12 cellular contexts compared by ENCODE assay signal in the genomic region with DNA sequence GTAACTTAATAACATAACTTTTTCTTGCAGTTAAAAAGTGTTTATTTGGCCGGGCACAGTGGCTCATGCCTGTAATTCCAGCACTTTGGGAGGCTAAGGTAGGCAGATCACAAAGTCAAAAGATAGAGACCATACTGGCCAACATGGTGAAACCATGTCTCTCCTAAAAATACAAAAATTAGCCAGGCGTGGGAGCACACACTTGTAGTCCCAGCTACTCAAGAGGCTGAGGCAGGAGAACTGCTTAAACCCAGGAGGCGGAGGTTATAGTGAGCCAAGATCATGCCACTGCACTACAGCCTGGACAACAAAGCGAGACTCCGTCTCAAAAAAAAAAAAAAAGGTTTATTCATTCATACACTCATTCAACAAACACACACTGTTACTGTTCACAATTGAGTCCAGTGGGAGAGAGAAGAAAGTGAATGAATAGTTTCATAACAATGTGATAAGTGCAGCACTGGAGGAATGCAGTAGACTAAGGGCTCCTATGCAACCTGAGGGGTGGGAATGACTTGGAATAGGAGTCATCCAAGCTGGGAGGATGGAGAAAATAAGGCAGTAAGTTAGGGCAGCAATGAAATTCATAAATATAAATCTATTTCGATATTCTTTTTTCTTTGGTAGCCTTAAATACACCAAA. TPM values are rescaled to one million over a fixed set of nuclear protein-coding genes. Genes with fewer than 3 reads are reported as not detected.
DNase-seq lines count a peak whose midpoint lies in the region; ATAC-seq and TF ChIP-seq lines count a peak whose summit lies in the region.
"Had no signal": no experiment of that assay in that cellular context is flagged by ENCODE, and none has a peak within 500 bp of the region (broad histone marks: within the 10 kb centered on the region; RNA-seq: fewer than 3 reads in every experiment).

No MANE protein-coding gene starts in this region.

- CTCF ChIA-PET in Caco-2 (lab: Charles Lee): interaction anchor here (0.8 to 3.8 kb wide), 12 partner anchors 8 to 404 kb away, joined by 3 to 113 read pairs (median 8); partner anchors contain the start of gene DAD1

- H3K27ac ChIP-seq in osteoblast (ENCODE audit: low read depth, low read length): peak overlapping the region; percentile 25
- H3K27ac ChIP-seq: coronary artery, RWPE1, thoracic aorta had no signal

- BruUV-seq in Caco-2 (replicated peaks; lab: Mats Ljungman, UMichigan): no TSS peak

- H3K4me1 ChIP-seq in Caco-2 (peaks cover 66% of the 10 kb centered on the region), osteoblast (ENCODE audit: insufficient read depth, low read length) (peaks cover 14% of the 10 kb centered on the region)

- H3K27me3 Mint-ChIP-seq in Caco-2 (ENCODE audit: insufficient read depth, unreplicated experiment) (no peaks in the 10 kb centered on the region), IgD-negative memory B cell (no peaks in the 10 kb centered on the region), glutamatergic neuron (ENCODE audit: unreplicated experiment) (no peaks in the 10 kb centered on the region)
- H3K27me3 Mint-ChIP-seq in activated naive CD8-positive, alpha-beta T cell treated with anti-CD3 and anti-CD28 coated beads for 36 hours: no peaks in the 10 kb centered on the region

- no peak for ATAC-seq in SK-N-SH treated with all-trans-retinoic acid at 6 μM for 48 hours

- peaks cover 37% of the 10 kb centered on the region for H4K20me1 ChIP-seq in osteoblast (ENCODE audit: insufficient read depth, low read length)

- intact Hi-C loops in Caco-2 (cut with micrococcal nuclease; ENCODE audit: unreplicated experiment): no loop called here

- POLR2A ChIA-PET in Caco-2 (lab: Charles Lee): interaction anchor here (0.5 to 1.4 kb wide), 3 partner anchors 10 to 254 kb away, joined by 3 to 6 read pairs (median 3); partner anchors contain the start of gene DAD1

- H3K9me3 ChIP-seq in Caco-2 (no peaks in the 10 kb centered on the region), osteoblast (ENCODE audit: low read depth, low read length) (no peaks in the 10 kb centered on the region)
- H3K9me3 ChIP-seq: thoracic aorta had no signal

- H3K4me1 Mint-ChIP-seq in Caco-2 (ENCODE audit: low read depth, unreplicated experiment) (peaks cover 49% of the 10 kb centered on the region), IgD-negative memory B cell (peaks cover 38 to 57% (median 51%) of the 10 kb centered on the region in 3 donors), glutamatergic neuron (ENCODE audit: low read depth, unreplicated experiment) (no peaks in the 10 kb centered on the region)
- peaks cover 73% of the 10 kb centered on the region for H3K4me1 Mint-ChIP-seq in activated naive CD8-positive, alpha-beta T cell treated with anti-CD3 and anti-CD28 coated beads for 36 hours

- H3K4me2 ChIP-seq in osteoblast (ENCODE audit: insufficient read depth, low read length): no peak overlapping the region

- H3K27me3 ChIP-seq in Caco-2 (replicated peaks; ENCODE audit: control insufficient read depth, insufficient read depth, low read length) (no peaks in the 10 kb centered on the region), osteoblast (ENCODE audit: insufficient read depth, low read length) (no peaks in the 10 kb centered on the region)

- H3K36me3 ChIP-seq in Caco-2 (ENCODE audit: control insufficient read depth, insufficient read depth, low read length): peaks cover 1% of the 10 kb centered on the region; the same call in 1 of the 2 replicates
- peaks cover 75% of the 10 kb centered on the region for H3K36me3 ChIP-seq in osteoblast (ENCODE audit: insufficient read depth, low read length)

- no peaks in the 10 kb centered on the region for H3K9me3 Mint-ChIP-seq in Caco-2 (ENCODE audit: unreplicated experiment)
- H3K9me3 Mint-ChIP-seq in IgD-negative memory B cell: no peaks in the 10 kb centered on the region
- no peaks in the 10 kb centered on the region for H3K9me3 Mint-ChIP-seq in activated naive CD8-positive, alpha-beta T cell treated with anti-CD3 and anti-CD28 coated beads for 36 hours
- no peaks in the 10 kb centered on the region for H3K9me3 Mint-ChIP-seq in glutamatergic neuron (ENCODE audit: unreplicated experiment)

- peaks cover 67% of the 10 kb centered on the region for H3K79me2 ChIP-seq in osteoblast (ENCODE audit: insufficient read depth, low read length)

- H3K4me3 Mint-ChIP-seq in Caco-2 (ENCODE audit: unreplicated experiment): no peak overlapping the region
- peak overlapping the region; percentile 28 to 88 (median 82) for H3K4me3 Mint-ChIP-seq in IgD-negative memory B cell
- H3K4me3 Mint-ChIP-seq in activated naive CD8-positive, alpha-beta T cell treated with anti-CD3 and anti-CD28 coated beads for 36 hours: peak overlapping the region; percentile 87
- H3K4me3 Mint-ChIP-seq in glutamatergic neuron (ENCODE audit: unreplicated experiment): no peak overlapping the region

- H3K4me3 ChIP-seq in Caco-2 (ENCODE audit: low read depth, low read length): no peak overlapping the region
- H3K4me3 ChIP-seq in osteoblast (ENCODE audit: insufficient read depth, low read length): no peak overlapping the region
- H3K4me3 ChIP-seq: coronary artery, thoracic aorta had no signal

- H2AFZ ChIP-seq in osteoblast (ENCODE audit: low read length): no peak overlapping the region

- DNase-seq in Caco-2 (no peak), osteoblast (ENCODE audit: insufficient read length, low spot score, missing footprints) (peak; percentile 34), occipital lobe (lab: John Stamatoyannopoulos, UW) (no peak), AG08395 (ENCODE audit: low spot score) (no peak), glutamatergic neuron (no peak)
- no peak for DNase-seq in activated naive CD8-positive, alpha-beta T cell treated with anti-CD3 and anti-CD28 coated beads for 36 hours
- DNase-seq: NCI-H446 had no signal

- H3K27ac Mint-ChIP-seq in Caco-2 (ENCODE audit: unreplicated experiment) (peak overlapping the region; percentile 51), IgD-negative memory B cell (peak overlapping the region; percentile 33 to 94 (median 91)), glutamatergic neuron (ENCODE audit: unreplicated experiment) (no peak overlapping the region)
- H3K27ac Mint-ChIP-seq in activated naive CD8-positive, alpha-beta T cell treated with anti-CD3 and anti-CD28 coated beads for 36 hours: peak overlapping the region; percentile 93

- H3K36me3 Mint-ChIP-seq in Caco-2 (ENCODE audit: insufficient read depth, unreplicated experiment): peaks cover 78% of the 10 kb centered on the region
- H3K36me3 Mint-ChIP-seq in IgD-negative memory B cell: no peaks in the 10 kb centered on the region
- H3K36me3 Mint-ChIP-seq in activated naive CD8-positive, alpha-beta T cell treated with anti-CD3 and anti-CD28 coated beads for 36 hours: peaks cover 56% of the 10 kb centered on the region
- H3K36me3 Mint-ChIP-seq in glutamatergic neuron (ENCODE audit: unreplicated experiment): no peaks in the 10 kb centered on the region

- TF ChIP-seq CTCF in Caco-2 (IDR thresholded peaks at IDR 0.05; ENCODE audit: insufficient read depth in 1 of 2, low read depth in 1 of 2, low read length in 1 of 2, severe bottlenecking in 1 of 2, unreplicated experiment in 1 of 2) (no peak), osteoblast (IDR thresholded peaks at IDR 0.05; ENCODE audit: extremely low read depth, low read depth, low read length) (no peak), glutamatergic neuron (IDR thresholded peaks at IDR 0.05; ENCODE audit: partially characterized antibody, unreplicated experiment) (no peak)

TF ChIP-seq in SK-N-SH treated with all-trans-retinoic acid at 6 μM for 48 hours, 23 proteins besides CTCF, POLR2A, EP300 and RAD21 (continues in another document):
- TF ChIP-seq ESRRG (CRISPR knock-in tag; IDR thresholded peaks at IDR 0.05): no peak
- no peak for TF ChIP-seq CSDC2 (CRISPR knock-in tag; IDR thresholded peaks at IDR 0.05)
- TF ChIP-seq ZFP3 (CRISPR knock-in tag; IDR thresholded peaks at IDR 0.05): no peak
- TF ChIP-seq BACH2 (CRISPR knock-in tag; IDR thresholded peaks at IDR 0.05; ENCODE audit: borderline replicate concordance): no peak
- no peak for TF ChIP-seq ZFP30 (CRISPR knock-in tag; IDR thresholded peaks at IDR 0.05)
- no peak for TF ChIP-seq TCF4 (CRISPR knock-in tag; IDR thresholded peaks at IDR 0.05; ENCODE audit: borderline replicate concordance)
- no peak for TF ChIP-seq TSHZ2 (CRISPR knock-in tag; IDR thresholded peaks at IDR 0.05)
- no peak for TF ChIP-seq RARB (CRISPR knock-in tag; IDR thresholded peaks at IDR 0.05)
- TF ChIP-seq ZNF70 (CRISPR knock-in tag; IDR thresholded peaks at IDR 0.05): no peak

RNA-seq across cellular contexts. Expression of gene DAD1, which starts 19.8 kb away (rescaled TPM):
- 151 and 160 TPM in 2 replicates for total RNA-seq in Caco-2 (2022)
- 420 TPM for polyA plus RNA-seq in IgD-negative memory B cell
- 100 to 1,000 TPM; 197 to 208 TPM for total RNA-seq in activated naive CD8-positive, alpha-beta T cell treated with anti-CD3 and anti-CD28 coated beads for 36 hours
- total RNA-seq in osteoblast: 213 and 272 TPM in 2 replicates
- 72.5 TPM for total RNA-seq in occipital lobe
- total RNA-seq in glutamatergic neuron (ENCODE audit: unreplicated experiment): 122 TPM

RNA-seq across cellular contexts. Expression of gene ABHD4, which starts 28.9 kb away (rescaled TPM):
- total RNA-seq in Caco-2 (2022): 64.5 and 73.5 TPM in 2 replicates
- 9.0 TPM for polyA plus RNA-seq in IgD-negative memory B cell
- total RNA-seq in activated naive CD8-positive, alpha-beta T cell treated with anti-CD3 and anti-CD28 coated beads for 36 hours: 1 to 10 TPM; 8.2 to 8.7 TPM
- 52.1 and 54.2 TPM in 2 replicates for total RNA-seq in osteoblast
- 3.4 TPM for total RNA-seq in occipital lobe
- 8.1 TPM for total RNA-seq in glutamatergic neuron (ENCODE audit: unreplicated experiment)

Comparison
In these comparisons a context has a peak if more than half of its experiments do, and no peak if none do; other contexts are left out.
1. H3K4me3 Mint-ChIP-seq: peak in IgD-negative memory B cell (4 of 4) and activated naive CD8-positive, alpha-beta T cell treated with anti-CD3 and anti-CD28 coated beads for 36 hours (single experiment); none in Caco-2 (single experiment) and glutamatergic neuron (single experiment).